1 cellular context compared by ENCODE assay signal in genomic region chr14:105014631-105015030, GRCh38.
TF ChIP-seq lines count a peak whose summit lies in the region.

No MANE protein-coding gene starts in this region.

TF ChIP-seq in A549, 52 proteins besides CTCF, POLR2A, EP300 and RAD21:
- no peak for TF ChIP-seq BCL3 (IDR thresholded peaks at IDR 0.05)
- TF ChIP-seq, protein P1, sequence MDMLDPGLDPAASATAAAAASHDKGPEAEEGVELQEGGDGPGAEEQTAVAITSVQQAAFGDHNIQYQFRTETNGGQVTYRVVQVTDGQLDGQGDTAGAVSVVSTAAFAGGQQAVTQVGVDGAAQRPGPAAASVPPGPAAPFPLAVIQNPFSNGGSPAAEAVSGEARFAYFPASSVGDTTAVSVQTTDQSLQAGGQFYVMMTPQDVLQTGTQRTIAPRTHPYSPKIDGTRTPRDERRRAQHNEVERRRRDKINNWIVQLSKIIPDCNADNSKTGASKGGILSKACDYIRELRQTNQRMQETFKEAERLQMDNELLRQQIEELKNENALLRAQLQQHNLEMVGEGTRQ (IDR thresholded peaks at IDR 0.05), result no peak
- no peak for TF ChIP-seq KDM5A (IDR thresholded peaks at IDR 0.05)
- no peak for TF ChIP-seq HDAC2 (IDR thresholded peaks at IDR 0.05)
- no peak for TF ChIP-seq HOXB13 (CRISPR knock-in tag; IDR thresholded peaks at IDR 0.05; ENCODE audit: low read depth)
- TF ChIP-seq CBX8 (IDR thresholded peaks at IDR 0.05), result no peak
- no peak for TF ChIP-seq BHLHE40 (IDR thresholded peaks at IDR 0.05; ENCODE audit: low read depth, low read length)
- TF ChIP-seq CHD4 (IDR thresholded peaks at IDR 0.05; ENCODE audit: borderline replicate concordance), result no peak
- no peak for TF ChIP-seq MAFK (IDR thresholded peaks at IDR 0.05; ENCODE audit: partially characterized antibody)
- TF ChIP-seq KDM1A (IDR thresholded peaks at IDR 0.05; ENCODE audit: low read depth), result no peak
- TF ChIP-seq, protein P2, sequence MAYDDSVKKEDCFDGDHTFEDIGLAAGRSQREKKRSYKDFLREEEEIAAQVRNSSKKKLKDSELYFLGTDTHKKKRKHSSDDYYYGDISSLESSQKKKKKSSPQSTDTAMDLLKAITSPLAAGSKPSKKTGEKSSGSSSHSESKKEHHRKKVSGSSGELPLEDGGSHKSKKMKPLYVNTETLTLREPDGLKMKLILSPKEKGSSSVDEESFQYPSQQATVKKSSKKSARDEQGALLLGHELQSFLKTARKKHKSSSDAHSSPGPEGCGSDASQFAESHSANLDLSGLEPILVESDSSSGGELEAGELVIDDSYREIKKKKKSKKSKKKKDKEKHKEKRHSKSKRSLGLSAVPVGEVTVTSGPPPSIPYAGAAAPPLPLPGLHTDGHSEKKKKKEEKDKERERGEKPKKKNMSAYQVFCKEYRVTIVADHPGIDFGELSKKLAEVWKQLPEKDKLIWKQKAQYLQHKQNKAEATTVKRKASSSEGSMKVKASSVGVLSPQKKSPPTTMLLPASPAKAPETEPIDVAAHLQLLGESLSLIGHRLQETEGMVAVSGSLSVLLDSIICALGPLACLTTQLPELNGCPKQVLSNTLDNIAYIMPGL (CRISPR knock-in tag; IDR thresholded peaks at IDR 0.05; ENCODE audit: borderline replicate concordance), result no peak
- TF ChIP-seq SMC3 (IDR thresholded peaks at IDR 0.05), result no peak
- TF ChIP-seq HES2 (IDR thresholded peaks at IDR 0.05), result no peak
- TF ChIP-seq FOSL2 (IDR thresholded peaks at IDR 0.05), result no peak
- no peak for TF ChIP-seq FOSL2 (CRISPR knock-in tag; IDR thresholded peaks at IDR 0.05)
- no peak for TF ChIP-seq HEYL (CRISPR knock-in tag; IDR thresholded peaks at IDR 0.05)
- no peak for TF ChIP-seq NR3C1 (IDR thresholded peaks at IDR 0.05)
- TF ChIP-seq CEBPB (IDR thresholded peaks at IDR 0.05), result no peak
